Comparison of ENCODE assay signal across 29 cellular contexts in genomic region chr3:38758557-38758956, GRCh38. TPM values are rescaled to one million over a fixed set of nuclear protein-coding genes. Genes with fewer than 3 reads are reported as not detected.
DNase-seq lines count a peak whose midpoint lies in the region; TF ChIP-seq lines count a peak whose summit lies in the region.
"Had no signal": no experiment of that assay in that cellular context is flagged by ENCODE, and none has a peak within 500 bp of the region (broad histone marks: within the 10 kb centered on the region; RNA-seq: fewer than 3 reads in every experiment).

No MANE protein-coding gene starts in this region.

- no peak overlapping the region for H3K4me3 Mint-ChIP-seq in osteocyte (ENCODE audit: unreplicated experiment)
- H3K4me3 Mint-ChIP-seq: CD14-positive monocyte; CD4-positive, alpha-beta memory T cell; CD4-positive, CD25-positive, alpha-beta regulatory T cell; CD8-positive, alpha-beta memory T cell had no signal

- peak; percentile 31 for DNase-seq in Karpas-422
- peak; percentile 72 for DNase-seq in esophagus muscularis mucosa (ENCODE audit: extremely low spot score)
- DNase-seq in osteocyte (ENCODE audit: extremely low spot score, unreplicated experiment) = peak; percentile 83
- DNase-seq in testis = peak; percentile 28
- no peak for DNase-seq in effector CD4-positive, alpha-beta T cell
- no peak for DNase-seq in GM19240 (ENCODE audit: insufficient read length, low spot score)
- DNase-seq in SK-N-SH = no peak
- DNase-seq: 8988T; ACHN; BE2C; C1 segment of cervical spinal cord; CD4-positive, alpha-beta memory T cell; CD4-positive, CD25-positive, alpha-beta regulatory T cell; CD8-positive, alpha-beta memory T cell; COR-L47; DMS 273 treated with DMSO at 0.1 percent for 48 hours; DMS153; DMS53; DMS79; DND-41; EL; GDM1 had no signal

- intact Hi-C loops in esophagus muscularis mucosa (cut with DNase I) (no loop called here), testis (cut with DNase I; ENCODE audit: low total_unique reads) (no loop called here)

- no peak for TF ChIP-seq EP300 in esophagus muscularis mucosa (IDR thresholded peaks at IDR 0.05)
- no peak for TF ChIP-seq EP300 in SK-N-SH (IDR thresholded peaks at IDR 0.05; ENCODE audit: borderline replicate concordance in 1 of 2, low read depth in 1 of 2, low read length in 1 of 2)

- H4K20me1 ChIP-seq in Karpas-422 (ENCODE audit: insufficient read depth, low read depth, low read length) = 0 out of 2 replicates have a peak, but pooled peaks cover 3% of the 10 kb centered on the region
- H4K20me1 ChIP-seq in SK-N-SH (ENCODE audit: insufficient read depth) = no peaks in the 10 kb centered on the region
- H4K20me1 ChIP-seq: BLaER1 had no signal

- H3K79me2 ChIP-seq in Karpas-422 (ENCODE audit: low read length) = no peaks in the 10 kb centered on the region
- H3K79me2 ChIP-seq in SK-N-SH (ENCODE audit: insufficient read depth) = no peaks in the 10 kb centered on the region

- H3F3A ChIP-seq in SK-N-SH (replicated peaks; ENCODE audit: insufficient read depth) = no peaks in the 10 kb centered on the region

- WGBS in esophagus muscularis mucosa = 92% methylated on average over 3 of the region's 3 CpGs
- 67 to 68% methylated on average over 3 of the region's 3 CpGs for WGBS in testis, 2 donors
- 37% methylated on average over 3 of the region's 3 CpGs for WGBS in SK-N-SH (ENCODE audit: low lambda C conversion rate)

- TF ChIP-seq CTCF in esophagus muscularis mucosa (IDR thresholded peaks at IDR 0.05) = no peak
- TF ChIP-seq CTCF in osteocyte (IDR thresholded peaks at IDR 0.05) = no peak
- TF ChIP-seq CTCF in testis (IDR thresholded peaks at IDR 0.05) = no peak
- no peak for TF ChIP-seq CTCF in SK-N-SH (IDR thresholded peaks at IDR 0.05)

- H3K9me3 ChIP-seq in Karpas-422 (ENCODE audit: low read length) (no peaks in the 10 kb centered on the region), esophagus muscularis mucosa (peaks cover 0 to 5% (median 0%) of the 10 kb centered on the region in 4 donors), testis (no peaks in the 10 kb centered on the region), SK-N-SH (no peaks in the 10 kb centered on the region)
- H3K9me3 ChIP-seq: BE2C, BLaER1 had no signal

- no peaks in the 10 kb centered on the region for H3K36me3 Mint-ChIP-seq in osteocyte (ENCODE audit: unreplicated experiment)
- H3K36me3 Mint-ChIP-seq: CD14-positive monocyte; CD4-positive, alpha-beta memory T cell; CD4-positive, CD25-positive, alpha-beta regulatory T cell; CD8-positive, alpha-beta memory T cell had no signal

- TF ChIP-seq POLR2A in esophagus muscularis mucosa (IDR thresholded peaks at IDR 0.05; ENCODE audit: low read depth) = no peak
- TF ChIP-seq POLR2A in testis (IDR thresholded peaks at IDR 0.05) = no peak

- no peaks in the 10 kb centered on the region for H3K9me3 Mint-ChIP-seq in osteocyte (ENCODE audit: unreplicated experiment)

- H3K4me1 Mint-ChIP-seq in osteocyte (ENCODE audit: unreplicated experiment) = no peaks in the 10 kb centered on the region
- H3K4me1 Mint-ChIP-seq: CD14-positive monocyte; CD4-positive, alpha-beta memory T cell; CD4-positive, CD25-positive, alpha-beta regulatory T cell; CD8-positive, alpha-beta memory T cell had no signal

- no peaks in the 10 kb centered on the region for H3K36me3 ChIP-seq in Karpas-422 (ENCODE audit: insufficient read depth, low read length)
- no peaks in the 10 kb centered on the region for H3K36me3 ChIP-seq in esophagus muscularis mucosa
- H3K36me3 ChIP-seq in testis (ENCODE audit: low read depth, missing control alignments) = no peaks in the 10 kb centered on the region
- no peaks in the 10 kb centered on the region for H3K36me3 ChIP-seq in SK-N-SH (replicated peaks in 1 of 2; ENCODE audit: control insufficient read depth in 1 of 2, insufficient read depth in 2 of 2, low read length in 1 of 2)
- H3K36me3 ChIP-seq: BE2C, BLaER1 had no signal

- H3K27me3 ChIP-seq in Karpas-422 (ENCODE audit: low read length) (no peaks in the 10 kb centered on the region), esophagus muscularis mucosa (no peaks in the 10 kb centered on the region), testis (no peaks in the 10 kb centered on the region), SK-N-SH (ENCODE audit: insufficient read depth) (no peaks in the 10 kb centered on the region)
- H3K27me3 ChIP-seq: BE2C, BLaER1 had no signal

- H3K9ac ChIP-seq in Karpas-422 (ENCODE audit: low read length) (no peak overlapping the region), SK-N-SH (no peak overlapping the region)
- H3K9ac ChIP-seq: BLaER1 had no signal

- TF ChIP-seq RAD21 in SK-N-SH (IDR thresholded peaks at IDR 0.05; ENCODE audit: low read length) = no peak

- H3K27ac Mint-ChIP-seq in osteocyte (ENCODE audit: unreplicated experiment) = no peak overlapping the region
- H3K27ac Mint-ChIP-seq: CD14-positive monocyte; CD4-positive, alpha-beta memory T cell; CD4-positive, CD25-positive, alpha-beta regulatory T cell; CD8-positive, alpha-beta memory T cell had no signal

- POLR2A ChIA-PET in SK-N-SH (lab: Yijun Ruan, JAX) = no interaction called here

- H3K4me2 ChIP-seq in Karpas-422 (ENCODE audit: low read depth, low read length, poor library complexity, severe bottlenecking) (no peak overlapping the region), SK-N-SH (no peak overlapping the region)
- H3K4me2 ChIP-seq: BLaER1 had no signal

- H2AFZ ChIP-seq in Karpas-422 (ENCODE audit: low read length) = no peak overlapping the region
- no peak overlapping the region for H2AFZ ChIP-seq in SK-N-SH (ENCODE audit: low read depth)

- H3K4me3 ChIP-seq in Karpas-422 (ENCODE audit: low read length) (no peak overlapping the region), esophagus muscularis mucosa (no peak overlapping the region), testis (no peak overlapping the region), SK-N-SH (ENCODE audit: low read depth in 2 of 2, low read length in 1 of 2) (no peak overlapping the region)
- H3K4me3 ChIP-seq: BLaER1, GM12878 had no signal

- CTCF ChIA-PET in SK-N-SH (lab: Yijun Ruan, JAX) = interaction anchor here (0.6 to 2.2 kb wide), 3 partner anchors 20 to 238 kb away, joined by 3 to 8 read pairs (median 4); no protein-coding TSS in a partner anchor

- H3K9me2 ChIP-seq in Karpas-422 (replicated peaks; ENCODE audit: insufficient read depth, low read length) = no peaks in the 10 kb centered on the region
- H3K9me2 ChIP-seq in SK-N-SH = no peaks in the 10 kb centered on the region

- H3K27me3 Mint-ChIP-seq in osteocyte (ENCODE audit: unreplicated experiment) = no peaks in the 10 kb centered on the region
- H3K27me3 Mint-ChIP-seq: CD4-positive, CD25-positive, alpha-beta regulatory T cell had no signal

- no peak overlapping the region for H3K27ac ChIP-seq in Karpas-422 (ENCODE audit: low read length)
- H3K27ac ChIP-seq in esophagus muscularis mucosa (replicated peaks in 1 of 4) = no peak overlapping the region
- no peak overlapping the region for H3K27ac ChIP-seq in testis
- H3K27ac ChIP-seq in SK-N-SH (ENCODE audit: low read depth in 2 of 2, low read length in 1 of 2) = no peak overlapping the region
- H3K27ac ChIP-seq: BLaER1 had no signal

- H3K4me1 ChIP-seq in Karpas-422 (ENCODE audit: low read length) (no peaks in the 10 kb centered on the region), esophagus muscularis mucosa (no peaks in the 10 kb centered on the region), testis (no peaks in the 10 kb centered on the region), SK-N-SH (ENCODE audit: control insufficient read depth in 1 of 2, insufficient read depth in 2 of 2, low read depth in 1 of 2, low read length in 1 of 2) (no peaks in the 10 kb centered on the region)
- H3K4me1 ChIP-seq: BE2C, BLaER1 had no signal

TF ChIP-seq in SK-N-SH, 30 proteins besides CTCF, POLR2A, EP300 and RAD21 (continues in another document):
- TF ChIP-seq IRF3 (IDR thresholded peaks at IDR 0.05; ENCODE audit: low read depth, low read length) = no peak
- TF ChIP-seq JUND (IDR thresholded peaks at IDR 0.05) = no peak
- no peak for TF ChIP-seq FOXM1 (IDR thresholded peaks at IDR 0.05; ENCODE audit: low read depth)
- no peak for TF ChIP-seq GATA2 (CRISPR knock-in tag; IDR thresholded peaks at IDR 0.05)
- no peak for TF ChIP-seq USF2 (IDR thresholded peaks at IDR 0.05; ENCODE audit: borderline replicate concordance, low read depth, low read length)
- TF ChIP-seq POLR2AphosphoS5 (IDR thresholded peaks at IDR 0.05; ENCODE audit: low read depth, low read length) = no peak
- TF ChIP-seq CHD2 (IDR thresholded peaks at IDR 0.05; ENCODE audit: low read length, partially characterized antibody) = no peak
- TF ChIP-seq TAF1 (IDR thresholded peaks at IDR 0.05; ENCODE audit: borderline replicate concordance, low read depth, low read length) = no peak

RNA-seq across cellular contexts. Expression of gene SCN10A, which starts 57.5 kb away (rescaled TPM):
- not detected in 2 replicates for total RNA-seq in Karpas-422 (2014; rRNA removed; shearing (Covaris generic); ENCODE audit: low replicate concordance)
- total RNA-seq in esophagus muscularis mucosa (not detected), osteocyte (not detected in 2 replicates), testis (under 1 TPM; 0.19 to 0.24 TPM)
- polyA plus RNA-seq in testis (ENCODE audit: insufficient read depth, low read depth, low replicate concordance) (0.53 TPM), SK-N-SH (2012; rRNA removed) (not detected in 2 replicates)
- polyA plus RNA-seq in SK-N-SH (2012; cell fraction: cytosol; rRNA removed) = not detected in 2 replicates
- polyA plus RNA-seq in SK-N-SH (2012; cell fraction: nucleus; rRNA removed) = not detected in 2 replicates
- total RNA-seq: A673; CD4-positive, alpha-beta memory T cell; CD4-positive, CD25-positive, alpha-beta regulatory T cell; CD8-positive, alpha-beta memory T cell; Daoy; G401; GM12878 had no signal
- polyA plus RNA-seq: AG04450; CD14-positive monocyte; CD4-positive, alpha-beta memory T cell; CD4-positive, CD25-positive, alpha-beta regulatory T cell; CD8-positive, alpha-beta memory T cell; GM12878 had no signal

Comparison
In these comparisons a context has a peak if more than half of its experiments do, and no peak if none do; other contexts are left out.
1. DNase-seq: peak in Karpas-422 (single experiment), esophagus muscularis mucosa (single experiment), osteocyte (single experiment) and testis (single experiment); none in effector CD4-positive, alpha-beta T cell (single experiment), GM19240 (single experiment) and SK-N-SH (single experiment).